ENCODE assay signal across 8 cellular contexts in genomic region chr12:53205747-53206146, GRCh38. TPM values are rescaled to one million over a fixed set of nuclear protein-coding genes. Genes with fewer than 3 reads are reported as not detected.
DNase-seq lines count a peak whose midpoint lies in the region; ATAC-seq and TF ChIP-seq lines count a peak whose summit lies in the region.

No MANE protein-coding gene starts in this region.

- POLR2A ChIA-PET in A673 (lab: Charles Lee; ENCODE audit: low non-redundant PET) = interaction anchor here (0.6 kb wide), 1 partner anchor 229 kb away, joined by 10 read pairs; no protein-coding TSS in a partner anchor

- peak; percentile 65 for ATAC-seq in GM21619 (IDR thresholded peaks at IDR 0.05; ENCODE audit: unreplicated experiment)

- peak overlapping the region; percentile 81 for H3K4me3 ChIP-seq in GM08714 (ENCODE audit: low read length)
- H3K4me3 ChIP-seq in stomach = no peak overlapping the region
- H3K4me3 ChIP-seq in A673 (ENCODE audit: low read depth, low read length, poor library complexity, severe bottlenecking) = no peak overlapping the region

- WGBS in stomach, 5 donors = 55 to 76% (median 66%) methylated on average over 5 to 7 of the region's 7 CpGs

- TF ChIP-seq CTCF in stomach (IDR thresholded peaks at IDR 0.05) = no peak
- TF ChIP-seq CTCF in A673 (conservative IDR thresholded peaks at IDR 0.05; ENCODE audit: low read depth, low read length) = no peak

- no peak for TF ChIP-seq POLR2A in stomach (IDR thresholded peaks at IDR 0.05)

- peaks cover 79 to 83% of the 10 kb centered on the region in 2 donors for H3K4me1 Mint-ChIP-seq in immature natural killer cell

- peak overlapping the region; percentile 74 to 93 (median 90) for H3K27ac Mint-ChIP-seq in immature natural killer cell

- H3K27me3 Mint-ChIP-seq in immature natural killer cell (ENCODE audit: low read depth in 3 of 3) = peaks cover 0 to 2% (median 0%) of the 10 kb centered on the region in 3 donors

- H3K36me3 ChIP-seq in stomach (peaks cover 4 to 10% (median 9%) of the 10 kb centered on the region in 4 donors), A673 (ENCODE audit: insufficient read depth, low read length, poor library complexity, severe bottlenecking) (no peaks in the 10 kb centered on the region)

- in situ Hi-C loops in KBM-7 (cut with MboI; ENCODE audit: low pct_unique_long_range_greater_than_20kb, low sequenced_read_pairs) = no loop called here

- BruUV-seq in A673 (replicated peaks; lab: Mats Ljungman, UMichigan) = no TSS peak

- H3K27ac ChIP-seq in stomach (peak overlapping the region in 3 of 5 donors; percentile 6 to 65 (median 33)), A673 (ENCODE audit: low read depth, low read length, poor library complexity, severe bottlenecking) (no peak overlapping the region)

- H3K36me3 Mint-ChIP-seq in immature natural killer cell = peaks cover 3 to 9% (median 9%) of the 10 kb centered on the region in 3 donors

- no peak for TF ChIP-seq EP300 in stomach (IDR thresholded peaks at IDR 0.05)

- no peaks in the 10 kb centered on the region for H3K9me3 ChIP-seq in stomach
- H3K9me3 ChIP-seq in A673 (ENCODE audit: low read depth, low read length, poor library complexity, severe bottlenecking) = no peaks in the 10 kb centered on the region

- CTCF ChIA-PET in A673 (lab: Charles Lee) = no interaction called here

- peak; percentile 35 for DNase-seq in KBM-7
- peak; percentile 61 for DNase-seq in activated CD8-positive, alpha-beta memory T cell treated with anti-CD3 and anti-CD28 coated beads, Interleukin-2, amount 50 U/mL, for 4 hours
- DNase-seq in immature natural killer cell = peak; percentile 62 to 69 (median 64)
- DNase-seq in stomach = peak; percentile 34
- DNase-seq in A673 (ENCODE audit: low spot score) = no peak
- no peak for DNase-seq in cerebellar nuclear complex (lab: John Stamatoyannopoulos, UW)

- H3K9me3 Mint-ChIP-seq in immature natural killer cell = no peaks in the 10 kb centered on the region

- intact Hi-C loops in stomach (cut with DNase I; ENCODE audit: low total_unique reads) = no loop called here
- intact Hi-C loops in A673 (cut with micrococcal nuclease; ENCODE audit: unreplicated experiment) = no loop called here

- H3K27me3 ChIP-seq in stomach (no peaks in the 10 kb centered on the region), A673 (replicated peaks; ENCODE audit: insufficient read depth, low read depth, low read length, poor library complexity) (no peaks in the 10 kb centered on the region)

- H3K4me1 ChIP-seq in stomach = peaks cover 0 to 31% (median 14%) of the 10 kb centered on the region in 4 donors
- H3K4me1 ChIP-seq in A673 (ENCODE audit: insufficient read depth, low read length, poor library complexity, severe bottlenecking) = no peaks in the 10 kb centered on the region

- peak overlapping the region; percentile 80 to 90 (median 85) for H3K4me3 Mint-ChIP-seq in immature natural killer cell

RNA-seq across cellular contexts. Expression of gene ITGB7, which starts 1.3 kb away (rescaled TPM):
- polyA plus RNA-seq in immature natural killer cell = 100 to 1,000 TPM; 289 to 390 (median 389) TPM
- total RNA-seq in stomach = 10 to 100 TPM in 1 of 5 donors, 1 to 10 TPM in 2, not detected in 2; 4.6 to 29.5 (median 5.7) TPM
- 1 to 10 TPM in 2 of 3 donors, under 1 TPM in 1; 0.56 to 3.8 (median 1.7) TPM for polyA plus RNA-seq in stomach
- 0.43 TPM in 1 of 2 replicates, not detected in the other for total RNA-seq in A673 (2021)

RNA-seq across cellular contexts. Expression of gene CSAD, which starts 25.0 kb away (rescaled TPM):
- polyA plus RNA-seq in immature natural killer cell (1 to 10 TPM in 2 of 3 donors, under 1 TPM in 1; 0.85 to 3.8 (median 2.6) TPM), stomach (10 to 100 TPM in 1 of 3 donors, 1 to 10 TPM in 2; 4.6 to 52.6 (median 5.7) TPM)
- total RNA-seq in stomach (100 to 1,000 TPM in 2 of 5 donors, 10 to 100 TPM in 3; 30.3 to 334 (median 38.9) TPM), A673 (2021) (32.3 and 37.5 TPM in 2 replicates)

RNA-seq across cellular contexts. Expression of gene ZNF740, which starts 25.2 kb away (rescaled TPM):
- 1 to 10 TPM; 2.0 to 5.1 (median 2.6) TPM for polyA plus RNA-seq in immature natural killer cell
- 10 to 100 TPM in 3 of 5 donors, 1 to 10 TPM in 2; 4.1 to 37.5 (median 10.3) TPM for total RNA-seq in stomach
- 1 to 10 TPM; 4.0 to 4.9 (median 4.1) TPM for polyA plus RNA-seq in stomach
- 48.6 and 50.3 TPM in 2 replicates for total RNA-seq in A673 (2021)

RNA-seq across cellular contexts. Expression of gene RARG, which starts 26.3 kb away (rescaled TPM):
- polyA plus RNA-seq in immature natural killer cell (10 to 100 TPM in 1 of 3 donors, 1 to 10 TPM in 2; 2.9 to 10.1 (median 4.7) TPM), stomach (10 to 100 TPM in 1 of 3 donors, 1 to 10 TPM in 2; 4.9 to 37.7 (median 9.6) TPM)
- total RNA-seq in stomach (10 to 100 TPM in 2 of 5 donors, 1 to 10 TPM in 3; 2.0 to 26.5 (median 9.5) TPM), A673 (2021) (14.0 and 20.3 TPM in 2 replicates)

Comparison
In these comparisons a context has a peak if more than half of its experiments do, and no peak if none do; other contexts are left out.
1. DNase-seq: peak in KBM-7 (single experiment), activated CD8-positive, alpha-beta memory T cell treated with anti-CD3 and anti-CD28 coated beads, Interleukin-2, amount 50 U/mL, for 4 hours (single experiment), immature natural killer cell (3 of 3) and stomach (single experiment); none in A673 (single experiment) and cerebellar nuclear complex (0 of 2).